In genomic region chr2:209937893-209938292, GRCh38 we compare ENCODE assay signal across 17 cellular contexts.
"Had no signal": no experiment of that assay in that cellular context is flagged by ENCODE, and none has a peak within 500 bp of the region (broad histone marks: within the 10 kb centered on the region; RNA-seq: fewer than 3 reads in every experiment).

No MANE protein-coding gene starts in this region.

- H3K27ac ChIP-seq: colonic mucosa, epithelial cell of prostate, esophagus muscularis mucosa, gastroesophageal sphincter, left ventricle myocardium inferior, lower lobe of right lung had no signal

- ATAC-seq: gastroesophageal sphincter, lower lobe of right lung, natural killer cell, right cardiac atrium had no signal

- H3K4me1 ChIP-seq: colonic mucosa, left ventricle myocardium inferior, lower lobe of right lung had no signal

- H3K4me3 ChIP-seq: colonic mucosa, esophagus muscularis mucosa, gastroesophageal sphincter, left ventricle myocardium inferior, lower lobe of right lung had no signal

- FAIRE-seq: small intestine had no signal

- H3K9me3 ChIP-seq: colonic mucosa, esophagus muscularis mucosa, gastroesophageal sphincter, left ventricle myocardium inferior, lower lobe of right lung had no signal

- H3K27me3 ChIP-seq: colonic mucosa, esophagus muscularis mucosa, gastroesophageal sphincter had no signal

- DNase-seq: cerebellar nuclear complex; colonic mucosa; effector CD8-positive, alpha-beta T cell; foreskin fibroblast; immature natural killer cell; left ventricle myocardium inferior; lower lobe of right lung; natural killer cell; right cardiac atrium; small intestine; stimulated activated CD4-positive, alpha-beta T cell treated with anti-CD3 and anti-CD28 coated beads, Interleukin-12 subunit alpha, Interleukin-12 subunit beta, amount 100 ng/mL, for 4 hours; stimulated activated CD4-positive, alpha-beta T cell treated with anti-CD3 and anti-CD28 coated beads, Interleukin-2, amount 100 ng/mL, for 48 hours; stimulated activated naive CD4-positive, alpha-beta T cell treated with Interleukin-2 at 50 U/mL for 16 hours; trophoblast cell had no signal

- H3K36me3 ChIP-seq: colonic mucosa, esophagus muscularis mucosa, gastroesophageal sphincter, left ventricle myocardium inferior, lower lobe of right lung had no signal
